In the genomic region with DNA sequence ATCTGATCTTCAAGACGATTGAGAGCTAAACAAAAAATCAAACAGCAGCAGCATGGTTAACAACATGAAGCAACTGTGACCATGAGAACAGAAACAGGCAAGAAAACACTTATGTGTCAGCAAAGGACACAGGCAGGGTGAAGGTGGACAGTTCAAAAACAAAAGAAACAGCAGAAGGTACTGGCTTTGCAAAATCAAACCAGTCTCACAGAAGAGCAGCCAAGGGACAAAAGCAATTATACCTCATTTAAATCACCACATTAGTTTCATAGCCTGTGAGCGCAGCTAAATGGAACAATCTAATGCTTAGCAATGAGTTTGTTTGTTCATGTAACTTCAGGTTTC, we compare ENCODE assay signal across 10 cellular contexts. TPM values are rescaled to one million over a fixed set of nuclear protein-coding genes. Genes with fewer than 3 reads are reported as not detected.
DNase-seq lines count a peak whose midpoint lies in the region; ATAC-seq and TF ChIP-seq lines count a peak whose summit lies in the region.
"Had no signal": no experiment of that assay in that cellular context is flagged by ENCODE, and none has a peak within 500 bp of the region (broad histone marks: within the 10 kb centered on the region; RNA-seq: fewer than 3 reads in every experiment).

No MANE protein-coding gene starts in this region.

- no peaks in the 10 kb centered on the region for H3K9me3 Mint-ChIP-seq in T-cell
- H3K9me3 Mint-ChIP-seq: activated CD4-positive, alpha-beta T cell treated with anti-CD3 and anti-CD28 coated beads, Interleukin-2, amount 10 ng/mL, durations not matched to agents 7 days and 5 days had no signal

- no peak for TF ChIP-seq CTCF in stomach (IDR thresholded peaks at IDR 0.05)
- TF ChIP-seq CTCF in BE2C (IDR thresholded peaks at IDR 0.05; ENCODE audit: low read depth, low read length), result no peak

- TF ChIP-seq EP300 in stomach (IDR thresholded peaks at IDR 0.05), result no peak

- intact Hi-C loops in left ventricle myocardium superior (cut with micrococcal nuclease), result no loop called here
- intact Hi-C loops in stomach (cut with DNase I; ENCODE audit: low total_unique reads), result no loop called here

- H3K27ac ChIP-seq in stomach, result peak overlapping the region in 4 of 5 donors; percentile 70 to 72 (median 71)

- H3K4me3 Mint-ChIP-seq in T-cell, result no peak overlapping the region
- H3K4me3 Mint-ChIP-seq: activated CD4-positive, alpha-beta T cell treated with anti-CD3 and anti-CD28 coated beads, Interleukin-2, amount 10 ng/mL, durations not matched to agents 7 days and 5 days had no signal

- H3K9me3 ChIP-seq in stomach (no peaks in the 10 kb centered on the region), HAP-1 (no peaks in the 10 kb centered on the region), BE2C (no peaks in the 10 kb centered on the region)
- H3K9me3 ChIP-seq: pancreas had no signal

- POLR2A ChIA-PET in T-cell (lab: Charles Lee), result no interaction called here

- CTCF ChIA-PET in T-cell (lab: Charles Lee), result interaction anchor here (0.6 to 1.1 kb wide), 2 partner anchors 22 to 644 kb away, joined by 3 to 8 read pairs; no protein-coding TSS in a partner anchor

- no peak for TF ChIP-seq POLR2A in stomach (IDR thresholded peaks at IDR 0.05)

- H3K27me3 ChIP-seq in stomach, result no peaks in the 10 kb centered on the region
- H3K27me3 ChIP-seq in HAP-1 (ENCODE audit: low read depth), result no peaks in the 10 kb centered on the region
- no peaks in the 10 kb centered on the region for H3K27me3 ChIP-seq in BE2C
- H3K27me3 ChIP-seq: pancreas had no signal

- peaks cover 55% of the 10 kb centered on the region for H3K36me3 Mint-ChIP-seq in T-cell

- peaks cover 51 to 83% (median 78%) of the 10 kb centered on the region in 4 donors for H3K36me3 ChIP-seq in stomach
- H3K36me3 ChIP-seq in HAP-1 (replicated peaks), result peaks cover 64% of the 10 kb centered on the region
- H3K36me3 ChIP-seq in BE2C, result peaks cover 51% of the 10 kb centered on the region

- H3K4me1 ChIP-seq in stomach (peaks cover 27 to 55% (median 32%) of the 10 kb centered on the region in 4 donors), HAP-1 (peaks cover 13% of the 10 kb centered on the region; the same call in 1 of the 2 replicates), BE2C (no peaks in the 10 kb centered on the region)

- DNase-seq in T-cell (no peak), left ventricle myocardium superior (no peak), stomach (no peak), iPS-NIHi11 (ENCODE audit: low spot score) (no peak), HAP-1 (ENCODE audit: low spot score in 2 of 2) (no peak), BE2C (no peak)
- DNase-seq: activated CD4-positive, alpha-beta T cell treated with anti-CD3 and anti-CD28 coated beads, Interleukin-2, amount 10 ng/mL, durations not matched to agents 7 days and 5 days; NCI-H526 treated with DMSO at 0.1 percent for 48 hours had no signal

- H3K4me3 ChIP-seq in stomach (no peak overlapping the region), HAP-1 (no peak overlapping the region), BE2C (ENCODE audit: low read depth, low read length) (no peak overlapping the region)
- H3K4me3 ChIP-seq: pancreas had no signal

- peak overlapping the region; percentile 71 to 80 for H3K27ac Mint-ChIP-seq in T-cell
- H3K27ac Mint-ChIP-seq: activated CD4-positive, alpha-beta T cell treated with anti-CD3 and anti-CD28 coated beads, Interleukin-2, amount 10 ng/mL, durations not matched to agents 7 days and 5 days had no signal

- 35 to 64% (median 50%) methylated on average over 2 of the region's 2 CpGs for whole genome bisulfite sequencing in stomach, 5 donors

- H3K4me1 Mint-ChIP-seq in T-cell, result peaks cover 8 to 29% (median 16%) of the 10 kb centered on the region in 3 donors

- ATAC-seq in HG02852 (IDR thresholded peaks at IDR 0.05; ENCODE audit: unreplicated experiment), result peak; percentile 71
- ATAC-seq in T-cell (replicated peaks in 1 of 4), result no peak
- peak; percentile 4 for ATAC-seq in left ventricle myocardium superior

- in situ Hi-C loops in HAP-1 (cut with MboI; ENCODE audit: low sequenced_read_pairs), result no loop called here

- no peaks in the 10 kb centered on the region for H3K27me3 Mint-ChIP-seq in T-cell
- H3K27me3 Mint-ChIP-seq: activated CD4-positive, alpha-beta T cell treated with anti-CD3 and anti-CD28 coated beads, Interleukin-2, amount 10 ng/mL, durations not matched to agents 7 days and 5 days had no signal

RNA-seq across cellular contexts. Expression of gene CAPN2, which starts 59.1 kb away (rescaled TPM):
- total RNA-seq in T-cell (100 to 1,000 TPM; 146 to 206 (median 169) TPM), left ventricle myocardium superior (76.9 TPM), stomach (100 to 1,000 TPM; 224 to 739 (median 358) TPM)
- 100 to 1,000 TPM; 128 to 171 (median 161) TPM for polyA plus RNA-seq in stomach
- 66.5 TPM for polyA plus RNA-seq in BE2C (2012; ENCODE audit: insufficient read depth, insufficient read length, low read depth)

Comparison
In these comparisons a context has a peak if more than half of its experiments do, and no peak if none do; other contexts are left out.
1. ATAC-seq: peak in HG02852 (single experiment) and left ventricle myocardium superior (single experiment); none in T-cell (0 of 4).